ENCODE assay signal across 19 cellular contexts in genomic region chr12:106066051-106066705, GRCh38.
DNase-seq lines count a peak whose midpoint lies in the region; ATAC-seq, FAIRE-seq and TF ChIP-seq lines count a peak whose summit lies in the region.
"Had no signal": no experiment of that assay in that cellular context is flagged by ENCODE, and none has a peak within 500 bp of the region (broad histone marks: within the 10 kb centered on the region; RNA-seq: fewer than 3 reads in every experiment).

No MANE protein-coding gene starts in this region.

- H3K27me3 Mint-ChIP-seq in neural crest cell (ENCODE audit: low read depth) (no peaks in the 10 kb centered on the region), natural killer cell (ENCODE audit: low read depth in 2 of 2) (peaks cover 0 to 10% of the 10 kb centered on the region in 2 donors)

- intact Hi-C loops in natural killer cell (cut with micrococcal nuclease), result no loop called here

- H3K4me1 Mint-ChIP-seq in neural crest cell (peaks cover 35% of the 10 kb centered on the region), natural killer cell (no peaks in the 10 kb centered on the region)
- H3K4me1 Mint-ChIP-seq: CD8-positive, alpha-beta memory T cell had no signal

- FAIRE-seq in RCC 7860 (lab: Jason Lieb, UNC), result no peak
- FAIRE-seq: A204.1, GM12891, GM18507, H1 had no signal

- H3K36me3 Mint-ChIP-seq in neural crest cell (ENCODE audit: low read depth) (peaks cover 60% of the 10 kb centered on the region), natural killer cell (no peaks in the 10 kb centered on the region)
- H3K36me3 Mint-ChIP-seq: CD8-positive, alpha-beta memory T cell had no signal

- peak overlapping the region; percentile 10 for H3K4me3 Mint-ChIP-seq in neural crest cell
- no peak overlapping the region for H3K4me3 Mint-ChIP-seq in natural killer cell
- H3K4me3 Mint-ChIP-seq: CD8-positive, alpha-beta memory T cell had no signal

- H3K9me3 Mint-ChIP-seq in neural crest cell, result no peaks in the 10 kb centered on the region
- no peaks in the 10 kb centered on the region for H3K9me3 Mint-ChIP-seq in natural killer cell

- DNase-seq in EH (ENCODE audit: low read depth) (peak; percentile 51), RCC 7860 (ENCODE audit: low spot score) (peak; percentile 33), ecto neural progenitor cell (ENCODE audit: low spot score) (peak; percentile 21), neural crest cell (ENCODE audit: low read depth, low spot score) (no peak), germinal center (ENCODE audit: low spot score) (no peak), natural killer cell (no peak)
- DNase-seq: CD8-positive, alpha-beta memory T cell; DMS79 treated with DMSO at 0.1 percent for 48 hours; GF-D8; MG63; NCI-H1092; NCI-H510A treated with DMSO at 0.1 percent for 48 hours; SHP77 had no signal

- no peak overlapping the region for H3K27ac Mint-ChIP-seq in neural crest cell (ENCODE audit: unreplicated experiment)
- no peak overlapping the region for H3K27ac Mint-ChIP-seq in natural killer cell
- H3K27ac Mint-ChIP-seq: CD8-positive, alpha-beta memory T cell had no signal

- ATAC-seq in GM21447 (IDR thresholded peaks at IDR 0.05; ENCODE audit: unreplicated experiment) (no peak), GM21515 (IDR thresholded peaks at IDR 0.05; ENCODE audit: unreplicated experiment) (no peak), natural killer cell (no peak)

- TF ChIP-seq CTCF in neural crest cell (conservative IDR thresholded peaks at IDR 0.05) (no peak), natural killer cell (IDR thresholded peaks at IDR 0.05) (no peak)

Comparison
In these comparisons a context has a peak if more than half of its experiments do, and no peak if none do; other contexts are left out.
1. DNase-seq: peak in EH (single experiment), RCC 7860 (single experiment) and ecto neural progenitor cell (single experiment); none in neural crest cell (single experiment), germinal center (single experiment) and natural killer cell (single experiment).